17 cellular contexts compared by ENCODE assay signal in genomic region chr16:87598431-87598830, GRCh38. TPM values are rescaled to one million over a fixed set of nuclear protein-coding genes. Genes with fewer than 3 reads are reported as not detected.
A peak's percentile ranks its signal among the peaks of the same experiment; 100 is the strongest.
DNase-seq lines count a peak whose midpoint lies in the region; ATAC-seq and TF ChIP-seq lines count a peak whose summit lies in the region.
"Had no signal": no experiment of that assay in that cellular context is flagged by ENCODE, and none has a peak within 500 bp of the region (broad histone marks: within the 10 kb centered on the region; RNA-seq: fewer than 3 reads in every experiment).

No MANE protein-coding gene starts in this region.

- no peak overlapping the region for H2AFZ ChIP-seq in osteoblast (ENCODE audit: low read length)
- no peak overlapping the region for H2AFZ ChIP-seq in PC-9

- H3K4me2 ChIP-seq in osteoblast (ENCODE audit: insufficient read depth, low read length) (no peak overlapping the region), PC-9 (no peak overlapping the region)
- H3K4me2 ChIP-seq: A549, BLaER1 had no signal

- H3K4me3 ChIP-seq in AG10803 (ENCODE audit: low read length) (no peak overlapping the region), osteoblast (ENCODE audit: insufficient read depth, low read length) (no peak overlapping the region), PC-9 (no peak overlapping the region)
- H3K4me3 ChIP-seq: A549, BLaER1 had no signal

- H3K9me3 ChIP-seq in osteoblast (ENCODE audit: low read depth, low read length) (peaks cover 2% of the 10 kb centered on the region), PC-9 (ENCODE audit: insufficient read depth, low read depth) (peaks cover 4% of the 10 kb centered on the region; the same call in 1 of the 2 replicates)
- H3K9me3 ChIP-seq: BLaER1 had no signal

- H3K27ac ChIP-seq in osteoblast (ENCODE audit: low read depth, low read length) (no peak overlapping the region), PC-9 (no peak overlapping the region)
- H3K27ac ChIP-seq: 22Rv1, A549, BLaER1 had no signal

- H3K36me3 ChIP-seq in osteoblast (ENCODE audit: insufficient read depth, low read length): no peaks in the 10 kb centered on the region
- no peaks in the 10 kb centered on the region for H3K36me3 ChIP-seq in PC-9 (ENCODE audit: low read depth)
- H3K36me3 ChIP-seq: BLaER1 had no signal

- H4K20me1 ChIP-seq in osteoblast (ENCODE audit: insufficient read depth, low read length) (no peaks in the 10 kb centered on the region), PC-9 (ENCODE audit: insufficient read depth) (no peaks in the 10 kb centered on the region)

- TF ChIP-seq CTCF in AG10803 (conservative IDR thresholded peaks at IDR 0.05; ENCODE audit: low read length): no peak
- TF ChIP-seq CTCF in osteoblast (IDR thresholded peaks at IDR 0.05; ENCODE audit: extremely low read depth, low read depth, low read length): no peak
- TF ChIP-seq CTCF in PC-9 (conservative IDR thresholded peaks at IDR 0.05): no peak

- ATAC-seq in HG02798 (IDR thresholded peaks at IDR 0.05; ENCODE audit: poor library complexity, unreplicated experiment) (no peak), HG02981 (IDR thresholded peaks at IDR 0.05; ENCODE audit: unreplicated experiment) (no peak)
- ATAC-seq: A549 had no signal

- H3K79me2 ChIP-seq in osteoblast (ENCODE audit: insufficient read depth, low read length) (no peaks in the 10 kb centered on the region), PC-9 (ENCODE audit: low read depth) (no peaks in the 10 kb centered on the region)

- CTCF ChIA-PET in PC-9 (lab: Charles Lee): no interaction called here

- H3F3A ChIP-seq in PC-9 (ENCODE audit: insufficient read depth, low read depth): no peaks in the 10 kb centered on the region

- POLR2A ChIA-PET in PC-9 (lab: Charles Lee; ENCODE audit: unreplicated experiment): interaction anchor here (0.5 kb wide), 1 partner anchor 424 kb away, joined by 16 read pairs; no protein-coding TSS in a partner anchor

- H3K27me3 ChIP-seq in osteoblast (ENCODE audit: insufficient read depth, low read length) (peaks cover 45% of the 10 kb centered on the region), PC-9 (ENCODE audit: insufficient read depth, low read depth) (peaks cover 84% of the 10 kb centered on the region)

- DNase-seq in AG10803 (ENCODE audit: low read depth): peak; percentile 21
- DNase-seq in H4 (ENCODE audit: low spot score): peak; percentile 35
- peak; percentile 44 for DNase-seq in M059J (ENCODE audit: low read depth)
- peak; percentile 90 for DNase-seq in osteoblast (ENCODE audit: insufficient read length, low spot score, missing footprints)
- no peak for DNase-seq in PC-9
- DNase-seq in kidney tubule cell (ENCODE audit: low spot score): no peak
- DNase-seq: CD4-positive, alpha-beta memory T cell; DMS153; DMS79; GOT3; HCEC 1CT; KBM-7 had no signal

- no TSS peak for BruUV-seq in PC-9 (replicated peaks; lab: Mats Ljungman, UMichigan)

- intact Hi-C loops in PC-9 (cut with micrococcal nuclease; ENCODE audit: unreplicated experiment): no loop called here

- peaks cover 4% of the 10 kb centered on the region for H3K4me1 ChIP-seq in osteoblast (ENCODE audit: insufficient read depth, low read length)
- H3K4me1 ChIP-seq in PC-9 (replicated peaks; ENCODE audit: insufficient read depth): no peaks in the 10 kb centered on the region

- H3K9me2 ChIP-seq in PC-9 (ENCODE audit: insufficient read depth): no peaks in the 10 kb centered on the region

RNA-seq across cellular contexts. Expression of gene JPH3, which starts 3.9 kb away (rescaled TPM):
- 3.3 and 4.2 TPM in 2 replicates for total RNA-seq in H4 (2014; rRNA removed; shearing (Covaris generic))
- 0.05 TPM in 1 of 2 replicates, not detected in the other for total RNA-seq in M059J (2014; rRNA removed; shearing (Covaris generic))
- under 0.01 TPM in 1 of 2 replicates, not detected in the other for total RNA-seq in osteoblast
- total RNA-seq in PC-9 (2021): not detected in 2 replicates

Comparison
In these comparisons a context has a peak if more than half of its experiments do, and no peak if none do; other contexts are left out.
1. DNase-seq: peak in AG10803 (single experiment), H4 (single experiment), M059J (single experiment) and osteoblast (single experiment); none in PC-9 (0 of 2) and kidney tubule cell (single experiment).